ENCODE assay signal across 8 cellular contexts in the genomic region with DNA sequence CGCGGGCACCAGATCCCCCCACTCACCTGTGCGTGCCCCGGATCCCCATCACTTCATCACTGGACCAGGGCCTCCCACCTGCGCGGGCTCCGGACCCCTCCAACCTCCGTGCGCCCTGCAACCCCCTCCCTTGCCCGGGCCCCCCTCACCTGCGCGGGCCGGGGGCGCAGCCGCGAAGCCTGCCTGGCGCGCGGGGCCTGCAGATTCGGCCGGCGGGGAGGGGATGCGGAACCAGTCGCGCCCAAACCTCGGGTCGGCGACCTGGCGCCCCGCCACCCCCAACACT. TPM values are rescaled to one million over a fixed set of nuclear protein-coding genes. Genes with fewer than 3 reads are reported as not detected.
DNase-seq lines count a peak whose midpoint lies in the region; ATAC-seq and TF ChIP-seq lines count a peak whose summit lies in the region.

No MANE protein-coding gene starts in this region.

- intact Hi-C loops in spleen (cut with DNase I; ENCODE audit: low total_unique reads): no loop called here

- H2AFZ ChIP-seq in hepatocyte: peak overlapping the region; percentile 95

- no peak overlapping the region for H3K27ac ChIP-seq in hepatocyte
- H3K27ac ChIP-seq in spleen: peak overlapping the region in 5 of 8 donors; percentile 50 to 81 (median 76)

- TF ChIP-seq POLR2A in spleen (IDR thresholded peaks at IDR 0.05): no peak

- TF ChIP-seq CTCF in WTC11 (IDR thresholded peaks at IDR 0.05) (no peak), hepatocyte (IDR thresholded peaks at IDR 0.05; ENCODE audit: poor library complexity) (no peak), spleen (IDR thresholded peaks at IDR 0.05 in 8 of 11, conservative IDR thresholded peaks at IDR 0.05 in 3 of 11) (no peak)

- H3K9me3 ChIP-seq in hepatocyte (ENCODE audit: low read depth): no peaks in the 10 kb centered on the region
- H3K9me3 ChIP-seq in spleen: no peaks in the 10 kb centered on the region

- H3K4me3 Mint-ChIP-seq in WTC11: peak overlapping the region; percentile 71

- H3K36me3 Mint-ChIP-seq in WTC11: no peaks in the 10 kb centered on the region

- H3K9me3 Mint-ChIP-seq in WTC11: no peaks in the 10 kb centered on the region

- CTCF ChIA-PET in WTC11 (lab: Charles Lee): interaction anchor here (0.6 to 1.8 kb wide), 18 partner anchors 12 to 346 kb away, joined by 3 to 18 read pairs (median 4); partner anchors contain the start of genes BAHCC1, NDUFAF8 and TEPSIN

- H3K27me3 ChIP-seq in H7 (ENCODE audit: control insufficient read depth, insufficient read depth, low read length) (peaks cover 2% of the 10 kb centered on the region; the same call in 1 of the 2 replicates), hepatocyte (no peaks in the 10 kb centered on the region), spleen (replicated peaks in 1 of 7) (no peaks in the 10 kb centered on the region)

- H3K9me2 ChIP-seq in hepatocyte (replicated peaks; ENCODE audit: insufficient read depth): no peaks in the 10 kb centered on the region

- POLR2A ChIA-PET in WTC11 (lab: Charles Lee): interaction anchor here (0.5 to 1.2 kb wide), 3 partner anchors 16 to 447 kb away, joined by 3 to 9 read pairs (median 4); partner anchors contain the start of genes NDUFAF8 and TEPSIN

- no peak overlapping the region for H3K27ac Mint-ChIP-seq in WTC11

- WGBS in hepatocyte (ENCODE audit: low lambda C conversion rate, missing lambda C conversion rate): 0% methylated on average over 23 of the region's 30 CpGs
- 0 to 10% (median 1%) methylated on average over 2 to 30 of the region's 30 CpGs for WGBS in spleen, 5 donors

- peaks cover 7% of the 10 kb centered on the region for H3K79me2 ChIP-seq in hepatocyte

- H3K4me2 ChIP-seq in hepatocyte: peak overlapping the region; percentile 99

- H3K4me1 Mint-ChIP-seq in WTC11: peaks cover 17% of the 10 kb centered on the region

- H3K4me1 ChIP-seq in hepatocyte (ENCODE audit: insufficient read depth): no peaks in the 10 kb centered on the region
- peaks cover 8 to 36% (median 26%) of the 10 kb centered on the region in 6 donors for H3K4me1 ChIP-seq in spleen

- ATAC-seq in WTC11 (no peak; the same call in 1 of the 2 replicates), HG02970 (IDR thresholded peaks at IDR 0.05; ENCODE audit: low FRiP score, unreplicated experiment) (no peak), HG03460 (IDR thresholded peaks at IDR 0.05; ENCODE audit: unreplicated experiment) (no peak), HG03571 (IDR thresholded peaks at IDR 0.05; ENCODE audit: unreplicated experiment) (no peak)

- H4K20me1 ChIP-seq in hepatocyte (ENCODE audit: insufficient read depth, poor library complexity, severe bottlenecking): no peaks in the 10 kb centered on the region

- H3K36me3 ChIP-seq in H7 (replicated peaks; ENCODE audit: control insufficient read depth, insufficient read depth, low read length) (peaks cover 2% of the 10 kb centered on the region), hepatocyte (replicated peaks; ENCODE audit: insufficient read depth, low read depth) (no peaks in the 10 kb centered on the region), spleen (peaks cover 0 to 26% (median 3%) of the 10 kb centered on the region in 6 donors)

- peak overlapping the region; percentile 72 for H3K4me3 ChIP-seq in H7 (ENCODE audit: insufficient read depth, low read depth, low read length)
- H3K4me3 ChIP-seq in hepatocyte: peak overlapping the region; percentile 72
- peak overlapping the region; percentile 63 to 86 (median 82) for H3K4me3 ChIP-seq in spleen

- peaks cover 20% of the 10 kb centered on the region for H3K27me3 Mint-ChIP-seq in WTC11 (ENCODE audit: low read depth)

- DNase-seq in H7: no peak
- DNase-seq in WTC11 (ENCODE audit: low spot score): no peak
- DNase-seq in hepatocyte (ENCODE audit: low spot score): no peak
- no peak for DNase-seq in spleen
- DNase-seq in T-helper 9 cell: no peak

TF ChIP-seq in WTC11, 78 proteins besides CTCF, POLR2A, EP300 and RAD21 (continues in another document):
- TF ChIP-seq AFF4 (CRISPR knock-in tag; IDR thresholded peaks at IDR 0.05; ENCODE audit: borderline replicate concordance) (no peak), ZNF671 (CRISPR knock-in tag; IDR thresholded peaks at IDR 0.05) (no peak), TP53 (CRISPR knock-in tag; IDR thresholded peaks at IDR 0.05) (no peak), GABPB1 (CRISPR knock-in tag; IDR thresholded peaks at IDR 0.05) (0 out of 2 replicates have a peak, but pooled peaks have one; percentile 39), FOXK1 (CRISPR knock-in tag; IDR thresholded peaks at IDR 0.05) (0 out of 2 replicates have a peak, but pooled peaks have one; percentile 38), HMGA2 (CRISPR knock-in tag; IDR thresholded peaks at IDR 0.05) (no peak), ZNF263 (CRISPR knock-in tag; IDR thresholded peaks at IDR 0.05; ENCODE audit: low read depth) (no peak), ETV6 (CRISPR knock-in tag; IDR thresholded peaks at IDR 0.05) (peak; percentile 65; the same call in 1 of the 2 replicates), NFYB (CRISPR knock-in tag; conservative IDR thresholded peaks at IDR 0.05; ENCODE audit: low read depth) (no peak), SP1 (CRISPR knock-in tag; conservative IDR thresholded peaks at IDR 0.05) (no peak)
- TF ChIP-seq, protein P1, sequence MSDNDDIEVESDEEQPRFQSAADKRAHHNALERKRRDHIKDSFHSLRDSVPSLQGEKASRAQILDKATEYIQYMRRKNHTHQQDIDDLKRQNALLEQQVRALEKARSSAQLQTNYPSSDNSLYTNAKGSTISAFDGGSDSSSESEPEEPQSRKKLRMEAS (CRISPR knock-in tag; IDR thresholded peaks at IDR 0.05): no peak
- TF ChIP-seq, protein P2, sequence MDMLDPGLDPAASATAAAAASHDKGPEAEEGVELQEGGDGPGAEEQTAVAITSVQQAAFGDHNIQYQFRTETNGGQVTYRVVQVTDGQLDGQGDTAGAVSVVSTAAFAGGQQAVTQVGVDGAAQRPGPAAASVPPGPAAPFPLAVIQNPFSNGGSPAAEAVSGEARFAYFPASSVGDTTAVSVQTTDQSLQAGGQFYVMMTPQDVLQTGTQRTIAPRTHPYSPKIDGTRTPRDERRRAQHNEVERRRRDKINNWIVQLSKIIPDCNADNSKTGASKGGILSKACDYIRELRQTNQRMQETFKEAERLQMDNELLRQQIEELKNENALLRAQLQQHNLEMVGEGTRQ (CRISPR knock-in tag; IDR thresholded peaks at IDR 0.05): no peak

RNA-seq across cellular contexts. Expression of gene CEP131, which starts 0.2 kb away (rescaled TPM):
- 20.2 and 24.7 TPM in 2 replicates for total RNA-seq in H7 (2014; rRNA removed; shearing (Covaris generic))
- total RNA-seq in WTC11 (2021) (32.4 to 35.2 TPM (median 34.3 TPM) in 3 replicates), hepatocyte (7.3 and 8.8 TPM in 2 replicates), spleen (10 to 100 TPM in 6 of 7 donors, 1 to 10 TPM in 1; 8.5 to 17.9 (median 12.0) TPM)
- polyA plus RNA-seq in hepatocyte (10.1 and 14.7 TPM in 2 replicates), spleen (10 to 100 TPM; 10.3 to 26.7 (median 20.5) TPM)

RNA-seq across cellular contexts. Expression of gene TEPSIN, which starts 16.3 kb away (rescaled TPM):
- total RNA-seq in H7 (2014; rRNA removed; shearing (Covaris generic)): 18.1 and 19.8 TPM in 2 replicates
- 32.2 to 40.7 TPM (median 35.4 TPM) in 3 replicates for total RNA-seq in WTC11 (2021)
- 13.7 and 34.1 TPM in 2 replicates for total RNA-seq in hepatocyte
- polyA plus RNA-seq in hepatocyte: 44.3 and 59.2 TPM in 2 replicates
- total RNA-seq in spleen: 10 to 100 TPM; 62.3 to 88.8 (median 72.3) TPM
- polyA plus RNA-seq in spleen: 10 to 100 TPM; 36.9 to 76.3 (median 57.9) TPM

RNA-seq across cellular contexts. Expression of gene NDUFAF8, which starts 16.6 kb away (rescaled TPM):
- 32.6 and 38.8 TPM in 2 replicates for total RNA-seq in H7 (2014; rRNA removed; shearing (Covaris generic))
- 58.6 to 73.0 TPM (median 59.9 TPM) in 3 replicates for total RNA-seq in WTC11 (2021)
- total RNA-seq in hepatocyte: 22.0 and 25.8 TPM in 2 replicates
- polyA plus RNA-seq in hepatocyte: 99.8 and 106 TPM in 2 replicates
- 10 to 100 TPM; 22.0 to 49.3 (median 34.3) TPM for total RNA-seq in spleen
- 10 to 100 TPM; 54.9 to 57.6 (median 56.7) TPM for polyA plus RNA-seq in spleen

RNA-seq across cellular contexts. Expression of gene AATK, which starts 56.5 kb away (rescaled TPM):
- 1.5 and 2.0 TPM in 2 replicates for total RNA-seq in H7 (2014; rRNA removed; shearing (Covaris generic))
- total RNA-seq in WTC11 (2021) (2.9 to 4.4 TPM (median 3.0 TPM) in 3 replicates), hepatocyte (5.7 and 6.7 TPM in 2 replicates), spleen (10 to 100 TPM; 10.9 to 69.5 (median 23.2) TPM)
- polyA plus RNA-seq in hepatocyte (5.4 and 6.3 TPM in 2 replicates), spleen (10 to 100 TPM in 1 of 3 donors, 1 to 10 TPM in 2; 2.5 to 17.4 (median 7.1) TPM)

RNA-seq across cellular contexts. Expression of gene PVALEF, which starts 57.3 kb away (rescaled TPM):
- total RNA-seq in H7 (2014; rRNA removed; shearing (Covaris generic)): not detected in 2 replicates
- not detected in 3 replicates for total RNA-seq in WTC11 (2021)
- total RNA-seq in hepatocyte: not detected in 2 replicates
- polyA plus RNA-seq in hepatocyte: 0.15 TPM in 1 of 2 replicates, not detected in the other
- total RNA-seq in spleen: not detected
- not detected for polyA plus RNA-seq in spleen
